Comparison of ENCODE assay signal across 24 cellular contexts in genomic region chr15:79206940-79207339, GRCh38.
DNase-seq lines count a peak whose midpoint lies in the region; ATAC-seq and TF ChIP-seq lines count a peak whose summit lies in the region.
"Had no signal": no experiment of that assay in that cellular context is flagged by ENCODE, and none has a peak within 500 bp of the region (broad histone marks: within the 10 kb centered on the region; RNA-seq: fewer than 3 reads in every experiment).

No MANE protein-coding gene starts in this region.

- no peaks in the 10 kb centered on the region for H3K36me3 Mint-ChIP-seq in activated naive CD4-positive, alpha-beta T cell treated with anti-CD3 and anti-CD28 coated beads, Interleukin-2, amount 50 U/mL, for 24 hours
- no peaks in the 10 kb centered on the region for H3K36me3 Mint-ChIP-seq in WTC11
- H3K36me3 Mint-ChIP-seq in naive thymus-derived CD8-positive, alpha-beta T cell, result no peaks in the 10 kb centered on the region
- H3K36me3 Mint-ChIP-seq: CD14-positive monocyte; CD8-positive, alpha-beta memory T cell had no signal

- no peak overlapping the region for H2BK5ac ChIP-seq in trophoblast cell (ENCODE audit: low read depth, low read length, poor library complexity)

- H3K36me3 ChIP-seq in trophoblast cell (ENCODE audit: control insufficient read depth in 1 of 2, insufficient read depth in 2 of 2, low read length in 2 of 2), result no peaks in the 10 kb centered on the region
- H3K36me3 ChIP-seq: BE2C; BLaER1 treated with 17β-estradiol and CSF1 and Interleukin-3, amounts not matched to agents 10 nM and 100 nM; HAP-1 had no signal

- H3K4me3 ChIP-seq in trophoblast cell (ENCODE audit: low read depth, low read length), result no peak overlapping the region
- H3K4me3 ChIP-seq: A549; BLaER1 treated with 17β-estradiol and CSF1 and Interleukin-3, amounts not matched to agents 10 nM and 100 nM; GM23248; HAP-1 had no signal

- H3K4me1 ChIP-seq in trophoblast cell (ENCODE audit: control insufficient read depth in 1 of 2, insufficient read depth in 2 of 2, low read length in 2 of 2), result peaks cover 0 to under 1% of the 10 kb centered on the region in 2 experiments
- H3K4me1 ChIP-seq: A549; BE2C; BLaER1 treated with 17β-estradiol and CSF1 and Interleukin-3, amounts not matched to agents 10 nM and 100 nM; HAP-1 had no signal

- no peaks in the 10 kb centered on the region for H3K9me3 Mint-ChIP-seq in activated naive CD4-positive, alpha-beta T cell treated with anti-CD3 and anti-CD28 coated beads, Interleukin-2, amount 50 U/mL, for 24 hours
- H3K9me3 Mint-ChIP-seq in WTC11, result no peaks in the 10 kb centered on the region
- H3K9me3 Mint-ChIP-seq in naive thymus-derived CD8-positive, alpha-beta T cell, result no peaks in the 10 kb centered on the region
- H3K9me3 Mint-ChIP-seq: CD4-positive, alpha-beta T cell; CD8-positive, alpha-beta memory T cell; HFFc6 had no signal

- H2AK5ac ChIP-seq in trophoblast cell (ENCODE audit: low read length), result no peak overlapping the region

- H3K27ac ChIP-seq in trophoblast cell (ENCODE audit: low read depth, low read length), result no peak overlapping the region
- H3K27ac ChIP-seq: A549; BLaER1 treated with 17β-estradiol and CSF1 and Interleukin-3, amounts not matched to agents 10 nM and 100 nM; GM23248 had no signal

- H2AFZ ChIP-seq in trophoblast cell (ENCODE audit: insufficient read depth, low read length, poor library complexity), result no peak overlapping the region
- H2AFZ ChIP-seq: GM23248 had no signal

- no peak overlapping the region for H3K9ac ChIP-seq in trophoblast cell (ENCODE audit: low read length)
- H3K9ac ChIP-seq: BLaER1 treated with 17β-estradiol and CSF1 and Interleukin-3, amounts not matched to agents 10 nM and 100 nM; GM23248 had no signal

- no peak overlapping the region for H2BK12ac ChIP-seq in trophoblast cell (ENCODE audit: low read length)

- no peak for DNase-seq in activated naive CD4-positive, alpha-beta T cell treated with Interleukin-2 at 50 U/mL for 16 hours
- DNase-seq in WTC11 (ENCODE audit: low spot score) (no peak), islet precursor cell (peak; percentile 42), trophoblast cell (peak; percentile 45 to 60), NCI-H2029 (lab: John Stamatoyannopoulos, UW) (no peak)
- no peak for DNase-seq in naive thymus-derived CD8-positive, alpha-beta T cell
- DNase-seq: 8988T; ACHN; AML-193; BE2C; CD4-positive, alpha-beta T cell; CD8-positive, alpha-beta memory T cell; DMS 273 treated with DMSO at 0.1 percent for 48 hours; DMS79; EL; GF-D8; GM23248; HFFc6 had no signal

- no peak overlapping the region for H3K23ac ChIP-seq in trophoblast cell (ENCODE audit: low read length)

- POLR2A ChIA-PET in WTC11 (lab: Charles Lee), result no interaction called here
- POLR2A ChIA-PET in naive thymus-derived CD8-positive, alpha-beta T cell (lab: Charles Lee), result no interaction called here

- no peak overlapping the region for H3K4ac ChIP-seq in trophoblast cell (ENCODE audit: low read depth, low read length)

- H3K9me3 ChIP-seq in trophoblast cell (ENCODE audit: insufficient read depth, low read depth, low read length), result no peaks in the 10 kb centered on the region
- H3K9me3 ChIP-seq: BE2C, HAP-1 had no signal

- no peaks in the 10 kb centered on the region for H3K27me3 ChIP-seq in trophoblast cell (ENCODE audit: insufficient read depth, low read length)

- no peak overlapping the region for H3K18ac ChIP-seq in trophoblast cell (ENCODE audit: low read length)

- no peak overlapping the region for H2BK120ac ChIP-seq in trophoblast cell (ENCODE audit: insufficient read depth, low read length, poor library complexity)

- H3K27ac Mint-ChIP-seq in activated naive CD4-positive, alpha-beta T cell treated with anti-CD3 and anti-CD28 coated beads, Interleukin-2, amount 50 U/mL, for 24 hours, result peak overlapping the region; percentile 60
- no peak overlapping the region for H3K27ac Mint-ChIP-seq in WTC11
- H3K27ac Mint-ChIP-seq in naive thymus-derived CD8-positive, alpha-beta T cell, result no peak overlapping the region
- H3K27ac Mint-ChIP-seq: CD14-positive monocyte; CD4-positive, alpha-beta T cell; CD8-positive, alpha-beta memory T cell; HFFc6 had no signal

- no peaks in the 10 kb centered on the region for H3K79me1 ChIP-seq in trophoblast cell (ENCODE audit: low read length)

- ATAC-seq in WTC11 (peak; percentile 65), GM18858 (IDR thresholded peaks at IDR 0.05; ENCODE audit: unreplicated experiment) (no peak)
- ATAC-seq in naive thymus-derived CD8-positive, alpha-beta T cell, result no peak

- no peak overlapping the region for H3K4me3 Mint-ChIP-seq in activated naive CD4-positive, alpha-beta T cell treated with anti-CD3 and anti-CD28 coated beads, Interleukin-2, amount 50 U/mL, for 24 hours
- H3K4me3 Mint-ChIP-seq in WTC11, result no peak overlapping the region
- no peak overlapping the region for H3K4me3 Mint-ChIP-seq in naive thymus-derived CD8-positive, alpha-beta T cell
- H3K4me3 Mint-ChIP-seq: CD14-positive monocyte; CD4-positive, alpha-beta T cell; HFFc6 had no signal

- H3K27me3 Mint-ChIP-seq in activated naive CD4-positive, alpha-beta T cell treated with anti-CD3 and anti-CD28 coated beads, Interleukin-2, amount 50 U/mL, for 24 hours, result peaks cover 32% of the 10 kb centered on the region
- H3K27me3 Mint-ChIP-seq in WTC11 (ENCODE audit: low read depth), result peaks cover 3% of the 10 kb centered on the region; the same call in 1 of the 2 replicates
- peaks cover 29 to 85% (median 44%) of the 10 kb centered on the region in 5 donors for H3K27me3 Mint-ChIP-seq in naive thymus-derived CD8-positive, alpha-beta T cell

- H3K14ac ChIP-seq in trophoblast cell (ENCODE audit: low read length), result no peak overlapping the region

- H4K8ac ChIP-seq in trophoblast cell (ENCODE audit: low read depth, low read length), result no peak overlapping the region

- CTCF ChIA-PET in WTC11 (lab: Charles Lee), result interaction anchor here (1.4 to 5.1 kb wide), 6 partner anchors 11 to 179 kb away, joined by 3 to 74 read pairs (median 14); no protein-coding TSS in a partner anchor

- no peak overlapping the region for H3K4me2 ChIP-seq in trophoblast cell (ENCODE audit: low read length)
- H3K4me2 ChIP-seq: A549; BLaER1 treated with 17β-estradiol and CSF1 and Interleukin-3, amounts not matched to agents 10 nM and 100 nM had no signal

- TF ChIP-seq CTCF in WTC11 (IDR thresholded peaks at IDR 0.05), result no peak

- H3K4me1 Mint-ChIP-seq in activated naive CD4-positive, alpha-beta T cell treated with anti-CD3 and anti-CD28 coated beads, Interleukin-2, amount 50 U/mL, for 24 hours, result no peaks in the 10 kb centered on the region
- peaks cover 18% of the 10 kb centered on the region for H3K4me1 Mint-ChIP-seq in WTC11
- H3K4me1 Mint-ChIP-seq in naive thymus-derived CD8-positive, alpha-beta T cell, result peaks cover 0 to 4% (median 0%) of the 10 kb centered on the region in 4 donors
- H3K4me1 Mint-ChIP-seq: CD14-positive monocyte; CD8-positive, alpha-beta memory T cell had no signal

- no peak overlapping the region for H4K91ac ChIP-seq in trophoblast cell (ENCODE audit: low read depth, low read length)

- no peaks in the 10 kb centered on the region for H3K79me2 ChIP-seq in trophoblast cell (ENCODE audit: control insufficient read depth, insufficient read depth, low read length, poor library complexity)

- WGBS in trophoblast cell (ENCODE audit: extremely low coverage, insufficient coverage, insufficient read length), result no CpG with 5 or more reads among the region's 2 CpGs

- no peak overlapping the region for H4K12ac ChIP-seq in trophoblast cell (ENCODE audit: low read depth, low read length)

TF ChIP-seq in WTC11, 78 proteins besides CTCF, POLR2A, EP300 and RAD21:
- no peak for TF ChIP-seq ARID4B (CRISPR knock-in tag; IDR thresholded peaks at IDR 0.05; ENCODE audit: borderline replicate concordance)

Comparison
In these comparisons a context has a peak if more than half of its experiments do, and no peak if none do; other contexts are left out.
1. DNase-seq: peak in islet precursor cell (single experiment) and trophoblast cell (2 of 2); none in activated naive CD4-positive, alpha-beta T cell treated with Interleukin-2 at 50 U/mL for 16 hours (single experiment), WTC11 (single experiment), NCI-H2029 (single experiment) and naive thymus-derived CD8-positive, alpha-beta T cell (0 of 10).